Comparison of ENCODE assay signal across 33 cellular contexts in genomic region chr1:29478879-29479278, GRCh38.
A peak's percentile ranks its signal among the peaks of the same experiment; 100 is the strongest.
DNase-seq lines count a peak whose midpoint lies in the region; ATAC-seq and TF ChIP-seq lines count a peak whose summit lies in the region.
"Had no signal": no experiment of that assay in that cellular context is flagged by ENCODE, and none has a peak within 500 bp of the region (broad histone marks: within the 10 kb centered on the region; RNA-seq: fewer than 3 reads in every experiment).

No MANE protein-coding gene starts in this region.

- H3K27me3 ChIP-seq in heart right ventricle (peaks cover 0 to 77% (median 70%) of the 10 kb centered on the region in 7 donors), right cardiac atrium (ENCODE audit: control insufficient read depth, insufficient read depth) (peaks cover 3% of the 10 kb centered on the region)
- H3K27me3 ChIP-seq: body of pancreas, right lobe of liver, thyroid gland had no signal

- H3K4me3 ChIP-seq in heart right ventricle: no peak overlapping the region
- H3K4me3 ChIP-seq in right cardiac atrium (ENCODE audit: low read length): no peak overlapping the region
- H3K4me3 ChIP-seq: body of pancreas, gastrocnemius medialis, K562, right lobe of liver, thyroid gland had no signal

- ATAC-seq in heart right ventricle (no peak), GM19035 (IDR thresholded peaks at IDR 0.05; ENCODE audit: unreplicated experiment) (no peak), right cardiac atrium (no peak)
- ATAC-seq: body of pancreas; gastrocnemius medialis; K562; left lobe of liver; stimulated activated naive CD8-positive, alpha-beta T cell treated with anti-CD3 and anti-CD28 coated beads, Interleukin-15, amount 100 ng/mL, for 72 hours had no signal

- intact Hi-C loops in cardiac septum (cut with DNase I) (no loop called here), heart right ventricle (cut with DNase I) (no loop called here), right cardiac atrium (cut with DNase I) (no loop called here)

- whole genome bisulfite sequencing in heart right ventricle, 2 donors: 28 to 41% methylated on average over 7 of the region's 7 CpGs
- 38% methylated on average over 7 of the region's 7 CpGs for WGBS in right cardiac atrium

- peak; percentile 7 for DNase-seq in cardiac septum (ENCODE audit: low spot score)
- no peak for DNase-seq in heart right ventricle
- peak; percentile 36 for DNase-seq in ecto neural progenitor cell (ENCODE audit: low spot score)
- peak; percentile 51 for DNase-seq in mesenteric fat pad (ENCODE audit: low spot score)
- DNase-seq in DMS53 treated with DMSO at 0.1 percent for 48 hours (lab: John Stamatoyannopoulos, UW; ENCODE audit: unreplicated experiment): no peak
- no peak for DNase-seq in right cardiac atrium
- no peak for DNase-seq in DMS53 (lab: John Stamatoyannopoulos, UW)
- DNase-seq: activated CD4-positive, alpha-beta memory T cell treated with anti-CD3 and anti-CD28 coated beads, Interleukin-2, amount 10 ng/mL, durations not matched to agents 7 days and 5 days; activated CD4-positive, alpha-beta T cell treated with anti-CD3 and anti-CD28 coated beads for 1 hour; activated naive CD4-positive, alpha-beta T cell treated with anti-CD3 and anti-CD28 coated beads, Interleukin-2, amount 50 U/mL, for 16 hours; body of pancreas; C1 segment of cervical spinal cord; cerebellar nuclear complex; COR-L47; dorsolateral prefrontal cortex; gastrocnemius medialis; GDM1; HFFc6; hippocampal formation; NCI-H1048; NCI-H2081; NCI-H226; NCI-H526 treated with DMSO at 0.1 percent for 48 hours; right lobe of liver; SIG-M5; stimulated activated CD4-positive, alpha-beta T cell treated with anti-CD3 and anti-CD28 coated beads, Interleukin-12 subunit alpha, Interleukin-12 subunit beta, amount 100 ng/mL, for 4 hours; stimulated activated CD4-positive, alpha-beta T cell treated with anti-CD3 and anti-CD28 coated beads, Interleukin-2, amount 100 ng/mL, for 48 hours; stimulated activated naive CD8-positive, alpha-beta T cell treated with anti-CD3 and anti-CD28 coated beads, Interleukin-15, amount 100 ng/mL, for 72 hours; thyroid gland had no signal

- H3K9me3 ChIP-seq in heart right ventricle (no peaks in the 10 kb centered on the region), right cardiac atrium (ENCODE audit: control insufficient read depth, low read length) (peaks cover 4% of the 10 kb centered on the region)
- H3K9me3 ChIP-seq: gastrocnemius medialis, right lobe of liver, thyroid gland had no signal

- H3K36me3 ChIP-seq in heart right ventricle: no peaks in the 10 kb centered on the region
- H3K36me3 ChIP-seq: gastrocnemius medialis, right lobe of liver, thyroid gland had no signal

- TF ChIP-seq CTCF in heart right ventricle (IDR thresholded peaks at IDR 0.05): no peak

- H3K27ac ChIP-seq in heart right ventricle: no peak overlapping the region
- no peak overlapping the region for H3K27ac ChIP-seq in right cardiac atrium (ENCODE audit: low read length)
- H3K27ac ChIP-seq: body of pancreas, dorsolateral prefrontal cortex, gastrocnemius medialis, parathyroid adenoma, right lobe of liver, thyroid gland had no signal

- H3K4me1 ChIP-seq in heart right ventricle (no peaks in the 10 kb centered on the region), right cardiac atrium (ENCODE audit: control insufficient read depth, insufficient read depth, low read length) (no peaks in the 10 kb centered on the region)
- H3K4me1 ChIP-seq: body of pancreas, gastrocnemius medialis, parathyroid adenoma, right lobe of liver, thyroid gland had no signal

Comparison
In these comparisons a context has a peak if more than half of its experiments do, and no peak if none do; other contexts are left out.
1. DNase-seq: peak in cardiac septum (single experiment), ecto neural progenitor cell (single experiment) and mesenteric fat pad (single experiment); none in heart right ventricle (0 of 2), DMS53 treated with DMSO at 0.1 percent for 48 hours (single experiment), right cardiac atrium (0 of 3) and DMS53 (single experiment).